ENCODE assay signal across 11 cellular contexts in genomic region chr4:10673817-10674369, GRCh38. TPM values are rescaled to one million over a fixed set of nuclear protein-coding genes. Genes with fewer than 3 reads are reported as not detected.
A peak's percentile ranks its signal among the peaks of the same experiment; 100 is the strongest.
DNase-seq lines count a peak whose midpoint lies in the region; ATAC-seq lines count a peak whose summit lies in the region.
"Had no signal": no experiment of that assay in that cellular context is flagged by ENCODE, and none has a peak within 500 bp of the region (broad histone marks: within the 10 kb centered on the region; RNA-seq: fewer than 3 reads in every experiment).

No MANE protein-coding gene starts in this region.

- H3K27me3 Mint-ChIP-seq in CD4-positive, CD25-positive, alpha-beta regulatory T cell, result no peaks in the 10 kb centered on the region

- no peak for ATAC-seq in CD4-positive, CD25-positive, alpha-beta regulatory T cell (ENCODE audit: low read depth in 2 of 2)
- ATAC-seq in GM19023 (IDR thresholded peaks at IDR 0.05; ENCODE audit: unreplicated experiment) (peak; percentile 81), HG02571 (IDR thresholded peaks at IDR 0.05; ENCODE audit: unreplicated experiment) (peak; percentile 78), HG03378 (IDR thresholded peaks at IDR 0.05; ENCODE audit: unreplicated experiment) (peak; percentile 70)

- H3K4me3 Mint-ChIP-seq in CD4-positive, CD25-positive, alpha-beta regulatory T cell, result peak overlapping the region in 2 of 4 donors; percentile 18 to 47

- H3K4me1 ChIP-seq in CD4-positive, CD25-positive, alpha-beta regulatory T cell (ENCODE audit: control insufficient read depth, insufficient read depth, low read length, poor library complexity, severe bottlenecking), result peaks cover 22% of the 10 kb centered on the region
- H3K4me1 ChIP-seq: breast epithelium, left ventricle myocardium inferior had no signal

- peaks cover 0 to 2% of the 10 kb centered on the region in 2 experiments for H3K9me3 ChIP-seq in CD4-positive, CD25-positive, alpha-beta regulatory T cell (ENCODE audit: control insufficient read depth in 2 of 2, low read length in 2 of 2)
- H3K9me3 ChIP-seq: breast epithelium, left ventricle myocardium inferior had no signal

- H3K27me3 ChIP-seq in CD4-positive, CD25-positive, alpha-beta regulatory T cell (ENCODE audit: control insufficient read depth, insufficient read depth, low read length), result no peaks in the 10 kb centered on the region
- H3K27me3 ChIP-seq: breast epithelium had no signal

- H3K36me3 ChIP-seq in CD4-positive, CD25-positive, alpha-beta regulatory T cell (ENCODE audit: control insufficient read depth, insufficient read depth, low read length), result no peaks in the 10 kb centered on the region
- H3K36me3 ChIP-seq: breast epithelium, left ventricle myocardium inferior had no signal

- H3K9me3 Mint-ChIP-seq in CD4-positive, CD25-positive, alpha-beta regulatory T cell, result peaks cover 0 to 13% (median under 1%) of the 10 kb centered on the region in 7 donors

- H3K4me1 Mint-ChIP-seq in CD4-positive, CD25-positive, alpha-beta regulatory T cell, result peaks cover 23 to 70% (median 31%) of the 10 kb centered on the region in 4 donors

- no peak overlapping the region for H3K4me3 ChIP-seq in CD4-positive, CD25-positive, alpha-beta regulatory T cell (ENCODE audit: low read depth, low read length)
- H3K4me3 ChIP-seq: breast epithelium, left ventricle myocardium inferior had no signal

- H3K27ac Mint-ChIP-seq in CD4-positive, CD25-positive, alpha-beta regulatory T cell, result peak overlapping the region; percentile 36 to 56 (median 40)

- DNase-seq in CD4-positive, CD25-positive, alpha-beta regulatory T cell, result peak in 1 of 3 donors; percentile 20
- DNase-seq in NCI-H69 (lab: John Stamatoyannopoulos, UW) (no peak), G401 (ENCODE audit: low spot score) (no peak)
- no peak for DNase-seq in stimulated activated CD8-positive, alpha-beta memory T cell treated with anti-CD3 and anti-CD28 coated beads, Interleukin-4, amount 100 ng/mL, for 48 hours
- DNase-seq in activated CD8-positive, alpha-beta memory T cell treated with anti-CD3 and anti-CD28 coated beads, Interleukin-2, amount 50 U/mL, for 48 hours, result no peak
- DNase-seq: left ventricle myocardium inferior had no signal

- no peak overlapping the region for H3K27ac ChIP-seq in CD4-positive, CD25-positive, alpha-beta regulatory T cell (ENCODE audit: insufficient read depth, low read length, poor library complexity, severe bottlenecking)
- H3K27ac ChIP-seq: breast epithelium, left ventricle myocardium inferior had no signal

- in situ Hi-C loops in G401 (cut with HindIII; ENCODE audit: low sequenced_read_pairs), result no loop called here

- H3K36me3 Mint-ChIP-seq in CD4-positive, CD25-positive, alpha-beta regulatory T cell, result no peaks in the 10 kb centered on the region

RNA-seq across cellular contexts. Expression of gene CLNK, which starts 10.7 kb away (rescaled TPM):
- 0.67 TPM for total RNA-seq in CD4-positive, CD25-positive, alpha-beta regulatory T cell
- 1 to 10 TPM; 1.8 to 4.5 (median 2.5) TPM for polyA plus RNA-seq in CD4-positive, CD25-positive, alpha-beta regulatory T cell
- not detected in 2 replicates for total RNA-seq in G401 (2014; rRNA removed; shearing (Covaris generic))
- total RNA-seq: fibroblast of lung, left ventricle myocardium inferior had no signal
- polyA plus RNA-seq: fibroblast of lung had no signal

Comparison
In these comparisons a context has a peak if more than half of its experiments do, and no peak if none do; other contexts are left out.
1. ATAC-seq: peak in GM19023 (single experiment), HG02571 (single experiment) and HG03378 (single experiment); none in CD4-positive, CD25-positive, alpha-beta regulatory T cell (0 of 2).